Comparison of ENCODE assay signal across 31 cellular contexts in genomic region chr7:4084271-4084670, GRCh38.
"Had no signal": no experiment of that assay in that cellular context is flagged by ENCODE, and none has a peak within 500 bp of the region (broad histone marks: within the 10 kb centered on the region; RNA-seq: fewer than 3 reads in every experiment).

No MANE protein-coding gene starts in this region.

- H3K4me3 Mint-ChIP-seq: activated CD4-positive, alpha-beta memory T cell treated with anti-CD3 and anti-CD28 coated beads for 36 hours; activated CD4-positive, alpha-beta T cell treated with anti-CD3 and anti-CD28 coated beads for 36 hours; activated CD4-positive, alpha-beta T cell treated with anti-CD3 and anti-CD28 coated beads, Interleukin-2, amount 10 ng/mL, durations not matched to agents 24 days and 14 days; activated CD8-positive, alpha-beta memory T cell treated with anti-CD3 and anti-CD28 coated beads, Interleukin-2, amount 10 ng/mL, durations not matched to agents 7 days and 5 days; activated CD8-positive, alpha-beta T cell treated with anti-CD3 and anti-CD28 coated beads, Interleukin-2, amount 10 ng/mL, durations not matched to agents 7 days and 5 days; activated naive CD4-positive, alpha-beta T cell treated with anti-CD3 and anti-CD28 coated beads, Interleukin-2, amount 10 ng/mL, durations not matched to agents 7 days and 5 days; activated naive CD8-positive, alpha-beta T cell treated with anti-CD3 and anti-CD28 coated beads, Interleukin-2, amount 10 ng/mL, durations not matched to agents 7 days and 5 days; activated T-helper 1 cell treated with anti-CD3 and anti-CD28 coated beads, Interleukin-12 subunit alpha, Interleukin-12 subunit beta, Interleukin-2, Interleukin-4 antibody, amounts not matched to agents 30 ng/mL and 10 ng/mL and 1 ng/mL, durations not matched to agents 14 hours and 24 hours and 36 hours; effector memory CD8-positive, alpha-beta T cell had no signal

- H3K9me3 ChIP-seq: body of pancreas, esophagus squamous epithelium, gastroesophageal sphincter had no signal

- H3K4me3 ChIP-seq: body of pancreas, esophagus squamous epithelium, gastroesophageal sphincter had no signal

- H3K27me3 Mint-ChIP-seq: activated CD4-positive, alpha-beta T cell treated with anti-CD3 and anti-CD28 coated beads for 36 hours; activated CD4-positive, alpha-beta T cell treated with anti-CD3 and anti-CD28 coated beads, Interleukin-2, amount 10 ng/mL, durations not matched to agents 24 days and 14 days; activated CD8-positive, alpha-beta memory T cell treated with anti-CD3 and anti-CD28 coated beads, Interleukin-2, amount 10 ng/mL, durations not matched to agents 7 days and 5 days; activated naive CD4-positive, alpha-beta T cell treated with anti-CD3 and anti-CD28 coated beads, Interleukin-2, amount 10 ng/mL, durations not matched to agents 7 days and 5 days; activated naive CD8-positive, alpha-beta T cell treated with anti-CD3 and anti-CD28 coated beads, Interleukin-2, amount 10 ng/mL, durations not matched to agents 7 days and 5 days had no signal

- H3K27ac ChIP-seq: body of pancreas, epithelial cell of prostate, esophagus squamous epithelium, gastroesophageal sphincter had no signal

- H3K4me1 ChIP-seq: body of pancreas, esophagus squamous epithelium, gastroesophageal sphincter had no signal

- H3K36me3 ChIP-seq: esophagus squamous epithelium, gastroesophageal sphincter had no signal

- DNase-seq: activated CD4-positive, alpha-beta memory T cell treated with anti-CD3 and anti-CD28 coated beads for 36 hours; activated CD4-positive, alpha-beta T cell treated with anti-CD3 and anti-CD28 coated beads for 36 hours; activated CD4-positive, alpha-beta T cell treated with anti-CD3 and anti-CD28 coated beads, Interleukin-2, amount 10 ng/mL, durations not matched to agents 24 days and 14 days; activated CD4-positive, CD25-positive, alpha-beta regulatory T cell; activated CD4-positive, CD25-positive, alpha-beta regulatory T cell treated with anti-CD3 and anti-CD28 coated beads, Interleukin-2, amount 50 U/mL, for 72 hours; activated CD8-positive, alpha-beta memory T cell treated with anti-CD3 and anti-CD28 coated beads, Interleukin-2, amount 10 ng/mL, durations not matched to agents 7 days and 5 days; activated CD8-positive, alpha-beta memory T cell treated with anti-CD3 and anti-CD28 coated beads, Interleukin-2, amount 50 U/mL, for 4 hours; activated CD8-positive, alpha-beta T cell treated with anti-CD3 and anti-CD28 coated beads, Interleukin-2, amount 10 ng/mL, durations not matched to agents 7 days and 5 days; activated gamma-delta T cell; activated naive CD4-positive, alpha-beta T cell; activated naive CD4-positive, alpha-beta T cell treated with anti-CD3 and anti-CD28 coated beads, Interleukin-2, amount 10 ng/mL, durations not matched to agents 7 days and 5 days; activated naive CD8-positive, alpha-beta T cell treated with anti-CD3 and anti-CD28 coated beads, Interleukin-2, amount 10 ng/mL, durations not matched to agents 7 days and 5 days; activated T-cell treated with anti-CD3 and anti-CD28 coated beads, Interleukin-2, amount 50 U/mL, for 1 hour; activated T-cell treated with anti-CD3 and anti-CD28 coated beads, Interleukin-2, amount 50 U/mL, for 48 hours; anterior cingulate cortex; body of pancreas; caudate nucleus; cortex of kidney; dermis blood vessel endothelial cell; effector CD4-positive, alpha-beta T cell; effector memory CD8-positive, alpha-beta T cell; esophagus squamous epithelium; foreskin melanocyte; T-helper 2 cell had no signal

- H3K9me3 Mint-ChIP-seq: activated CD4-positive, alpha-beta memory T cell treated with anti-CD3 and anti-CD28 coated beads for 36 hours; activated T-helper 1 cell treated with anti-CD3 and anti-CD28 coated beads, Interleukin-12 subunit alpha, Interleukin-12 subunit beta, Interleukin-2, Interleukin-4 antibody, amounts not matched to agents 30 ng/mL and 10 ng/mL and 1 ng/mL, durations not matched to agents 14 hours and 24 hours and 36 hours; effector memory CD8-positive, alpha-beta T cell had no signal

- H3K27ac Mint-ChIP-seq: activated CD4-positive, alpha-beta memory T cell treated with anti-CD3 and anti-CD28 coated beads for 36 hours; activated CD4-positive, alpha-beta T cell treated with anti-CD3 and anti-CD28 coated beads for 36 hours; activated CD4-positive, alpha-beta T cell treated with anti-CD3 and anti-CD28 coated beads, Interleukin-2, amount 10 ng/mL, durations not matched to agents 24 days and 14 days; activated CD8-positive, alpha-beta memory T cell treated with anti-CD3 and anti-CD28 coated beads, Interleukin-2, amount 10 ng/mL, durations not matched to agents 7 days and 5 days; activated CD8-positive, alpha-beta T cell treated with anti-CD3 and anti-CD28 coated beads, Interleukin-2, amount 10 ng/mL, durations not matched to agents 7 days and 5 days; activated naive CD4-positive, alpha-beta T cell treated with anti-CD3 and anti-CD28 coated beads, Interleukin-2, amount 10 ng/mL, durations not matched to agents 7 days and 5 days; activated naive CD8-positive, alpha-beta T cell treated with anti-CD3 and anti-CD28 coated beads, Interleukin-2, amount 10 ng/mL, durations not matched to agents 7 days and 5 days; activated T-helper 1 cell treated with anti-CD3 and anti-CD28 coated beads, Interleukin-12 subunit alpha, Interleukin-12 subunit beta, Interleukin-2, Interleukin-4 antibody, amounts not matched to agents 30 ng/mL and 10 ng/mL and 1 ng/mL, durations not matched to agents 14 hours and 24 hours and 36 hours had no signal

- H3K4me1 Mint-ChIP-seq: activated CD8-positive, alpha-beta memory T cell treated with anti-CD3 and anti-CD28 coated beads, Interleukin-2, amount 10 ng/mL, durations not matched to agents 7 days and 5 days had no signal

- H3K36me3 Mint-ChIP-seq: activated CD4-positive, alpha-beta memory T cell treated with anti-CD3 and anti-CD28 coated beads for 36 hours; activated CD8-positive, alpha-beta memory T cell treated with anti-CD3 and anti-CD28 coated beads, Interleukin-2, amount 10 ng/mL, durations not matched to agents 7 days and 5 days; activated naive CD4-positive, alpha-beta T cell treated with anti-CD3 and anti-CD28 coated beads, Interleukin-2, amount 10 ng/mL, durations not matched to agents 7 days and 5 days had no signal

- FAIRE-seq: colon, endometrium, endothelial cell of umbilical vein had no signal

- ATAC-seq: activated CD4-positive, alpha-beta T cell treated with anti-CD3 and anti-CD28 coated beads for 36 hours; activated CD8-positive, alpha-beta memory T cell treated with anti-CD3 and anti-CD28 coated beads, Interleukin-2, amount 10 ng/mL, durations not matched to agents 7 days and 5 days; activated CD8-positive, alpha-beta T cell treated with anti-CD3 and anti-CD28 coated beads, Interleukin-2, amount 10 ng/mL, durations not matched to agents 7 days and 5 days; activated naive CD4-positive, alpha-beta T cell treated with anti-CD3 and anti-CD28 coated beads, Interleukin-2, amount 50 U/mL, for 72 hours; body of pancreas; effector memory CD8-positive, alpha-beta T cell; gastroesophageal sphincter had no signal

- H3K27me3 ChIP-seq: body of pancreas, esophagus squamous epithelium, gastroesophageal sphincter had no signal
